In genomic region chr9:116262421-116262820, GRCh38 we compare ENCODE assay signal across 26 cellular contexts.
"Had no signal": no experiment of that assay in that cellular context is flagged by ENCODE, and none has a peak within 500 bp of the region (broad histone marks: within the 10 kb centered on the region; RNA-seq: fewer than 3 reads in every experiment).

No MANE protein-coding gene starts in this region.

- H3K9me3 Mint-ChIP-seq: endodermal cell, neural progenitor cell had no signal

- H3K4me3 ChIP-seq: coronary artery, heart right ventricle, mucosa of descending colon, neural progenitor cell, pancreas, smooth muscle cell, tibial artery, upper lobe of left lung, vagina had no signal

- H3K36me3 ChIP-seq: heart right ventricle, neural progenitor cell, pancreas, tibial artery, upper lobe of left lung, vagina had no signal

- H3K4me1 ChIP-seq: heart right ventricle, neural progenitor cell, pancreas, tibial artery, upper lobe of left lung, vagina had no signal

- H3K27ac ChIP-seq: coronary artery, heart right ventricle, neural progenitor cell, pancreas, tibial artery, upper lobe of left lung, vagina had no signal

- H3K9me3 ChIP-seq: heart right ventricle, mucosa of descending colon, pancreas, tibial artery, upper lobe of left lung, vagina had no signal

- H3K27me3 ChIP-seq: heart right ventricle, neural progenitor cell, pancreas, tibial artery, upper lobe of left lung, vagina had no signal

- DNase-seq: effector CD4-positive, alpha-beta T cell; endodermal cell; erythroblast; heart right ventricle; hypothalamus; kidney glomerular epithelial cell; mammary epithelial cell; mucosa of descending colon; naive thymus-derived CD8-positive, alpha-beta T cell; nucleus accumbens; pancreas; right cardiac atrium; stimulated activated CD4-positive, alpha-beta T cell treated with anti-CD3 and anti-CD28 coated beads, Interleukin-2, amount 100 ng/mL, for 48 hours; stimulated activated CD8-positive, alpha-beta memory T cell treated with anti-CD3 and anti-CD28 coated beads, Interleukin-4, amount 100 ng/mL, for 48 hours; stimulated activated naive CD8-positive, alpha-beta T cell treated with anti-CD3 and anti-CD28 coated beads, Interleukin-15, Interleukin-2, amounts not matched to agents 100 U/mL and 50 U/mL, for 24 hours; tibial artery; upper lobe of left lung had no signal

- H3K4me1 Mint-ChIP-seq: endodermal cell; naive thymus-derived CD8-positive, alpha-beta T cell; stimulated activated effector memory CD8-positive, alpha-beta T cell treated with anti-CD3 and anti-CD28 coated beads, Interleukin-12 subunit alpha, Interleukin-12 subunit beta, amount 100 ng/mL, for 72 hours had no signal

- H3K36me3 Mint-ChIP-seq: naive thymus-derived CD8-positive, alpha-beta T cell; stimulated activated effector memory CD8-positive, alpha-beta T cell treated with anti-CD3 and anti-CD28 coated beads, Interleukin-12 subunit alpha, Interleukin-12 subunit beta, amount 100 ng/mL, for 72 hours had no signal

- H3K27ac Mint-ChIP-seq: endodermal cell; naive thymus-derived CD8-positive, alpha-beta T cell; neural progenitor cell; progenitor cell of endocrine pancreas; stimulated activated effector memory CD8-positive, alpha-beta T cell treated with anti-CD3 and anti-CD28 coated beads, Interleukin-12 subunit alpha, Interleukin-12 subunit beta, amount 100 ng/mL, for 72 hours had no signal

- H3K4me3 Mint-ChIP-seq: endodermal cell; naive thymus-derived CD8-positive, alpha-beta T cell; neural progenitor cell; stimulated activated effector memory CD8-positive, alpha-beta T cell treated with anti-CD3 and anti-CD28 coated beads, Interleukin-12 subunit alpha, Interleukin-12 subunit beta, amount 100 ng/mL, for 72 hours had no signal

- H3K9ac ChIP-seq: neural progenitor cell had no signal

- FAIRE-seq: endothelial cell of umbilical vein, frontal cortex, islet of Langerhans, pancreas had no signal

- H3K4me2 ChIP-seq: neural progenitor cell, smooth muscle cell had no signal

- H2AFZ ChIP-seq: neural progenitor cell had no signal
